1 cellular context compared by ENCODE assay signal in the genomic region with DNA sequence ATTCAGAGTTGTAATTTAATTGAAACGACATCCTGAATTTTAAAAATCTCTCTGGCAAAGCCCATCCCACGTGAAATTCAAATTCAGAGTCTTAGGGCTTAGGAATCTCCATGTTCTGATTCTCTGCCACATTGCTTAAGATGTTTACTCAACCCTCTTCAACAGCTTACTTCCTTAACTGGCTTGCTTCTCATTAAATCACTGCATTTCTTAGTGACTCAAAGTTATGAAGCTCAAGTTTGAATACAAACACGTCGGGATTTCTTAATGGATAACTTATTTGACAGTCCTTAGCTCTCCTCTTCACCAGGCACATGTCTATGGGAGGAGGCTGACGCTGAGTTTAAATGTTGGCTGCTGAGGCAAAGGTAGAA.
TF ChIP-seq lines count a peak whose summit lies in the region.

No MANE protein-coding gene starts in this region.

TF ChIP-seq in WTC11, 78 proteins besides CTCF, POLR2A, EP300 and RAD21 (continued from another document):
- TF ChIP-seq, protein P1, sequence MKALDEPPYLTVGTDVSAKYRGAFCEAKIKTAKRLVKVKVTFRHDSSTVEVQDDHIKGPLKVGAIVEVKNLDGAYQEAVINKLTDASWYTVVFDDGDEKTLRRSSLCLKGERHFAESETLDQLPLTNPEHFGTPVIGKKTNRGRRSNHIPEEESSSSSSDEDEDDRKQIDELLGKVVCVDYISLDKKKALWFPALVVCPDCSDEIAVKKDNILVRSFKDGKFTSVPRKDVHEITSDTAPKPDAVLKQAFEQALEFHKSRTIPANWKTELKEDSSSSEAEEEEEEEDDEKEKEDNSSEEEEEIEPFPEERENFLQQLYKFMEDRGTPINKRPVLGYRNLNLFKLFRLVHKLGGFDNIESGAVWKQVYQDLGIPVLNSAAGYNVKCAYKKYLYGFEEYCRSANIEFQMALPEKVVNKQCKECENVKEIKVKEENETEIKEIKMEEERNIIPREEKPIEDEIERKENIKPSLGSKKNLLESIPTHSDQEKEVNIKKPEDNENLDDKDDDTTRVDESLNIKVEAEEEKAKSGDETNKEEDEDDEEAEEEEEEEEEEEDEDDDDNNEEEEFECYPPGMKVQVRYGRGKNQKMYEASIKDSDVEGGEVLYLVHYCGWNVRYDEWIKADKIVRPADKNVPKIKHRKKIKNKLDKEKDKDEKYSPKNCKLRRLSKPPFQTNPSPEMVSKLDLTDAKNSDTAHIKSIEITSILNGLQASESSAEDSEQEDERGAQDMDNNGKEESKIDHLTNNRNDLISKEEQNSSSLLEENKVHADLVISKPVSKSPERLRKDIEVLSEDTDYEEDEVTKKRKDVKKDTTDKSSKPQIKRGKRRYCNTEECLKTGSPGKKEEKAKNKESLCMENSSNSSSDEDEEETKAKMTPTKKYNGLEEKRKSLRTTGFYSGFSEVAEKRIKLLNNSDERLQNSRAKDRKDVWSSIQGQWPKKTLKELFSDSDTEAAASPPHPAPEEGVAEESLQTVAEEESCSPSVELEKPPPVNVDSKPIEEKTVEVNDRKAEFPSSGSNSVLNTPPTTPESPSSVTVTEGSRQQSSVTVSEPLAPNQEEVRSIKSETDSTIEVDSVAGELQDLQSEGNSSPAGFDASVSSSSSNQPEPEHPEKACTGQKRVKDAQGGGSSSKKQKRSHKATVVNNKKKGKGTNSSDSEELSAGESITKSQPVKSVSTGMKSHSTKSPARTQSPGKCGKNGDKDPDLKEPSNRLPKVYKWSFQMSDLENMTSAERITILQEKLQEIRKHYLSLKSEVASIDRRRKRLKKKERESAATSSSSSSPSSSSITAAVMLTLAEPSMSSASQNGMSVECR (CRISPR knock-in tag; IDR thresholded peaks at IDR 0.05; ENCODE audit: borderline replicate concordance): no peak
- no peak for TF ChIP-seq SMAD3 (CRISPR knock-in tag; IDR thresholded peaks at IDR 0.05; ENCODE audit: borderline replicate concordance)
- no peak for TF ChIP-seq ZBTB43 (CRISPR knock-in tag; IDR thresholded peaks at IDR 0.05)
- no peak for TF ChIP-seq ZNF219 (CRISPR knock-in tag; IDR thresholded peaks at IDR 0.05; ENCODE audit: borderline replicate concordance)
- TF ChIP-seq ZNF671 (CRISPR knock-in tag; IDR thresholded peaks at IDR 0.05): no peak
- TF ChIP-seq, protein P2, sequence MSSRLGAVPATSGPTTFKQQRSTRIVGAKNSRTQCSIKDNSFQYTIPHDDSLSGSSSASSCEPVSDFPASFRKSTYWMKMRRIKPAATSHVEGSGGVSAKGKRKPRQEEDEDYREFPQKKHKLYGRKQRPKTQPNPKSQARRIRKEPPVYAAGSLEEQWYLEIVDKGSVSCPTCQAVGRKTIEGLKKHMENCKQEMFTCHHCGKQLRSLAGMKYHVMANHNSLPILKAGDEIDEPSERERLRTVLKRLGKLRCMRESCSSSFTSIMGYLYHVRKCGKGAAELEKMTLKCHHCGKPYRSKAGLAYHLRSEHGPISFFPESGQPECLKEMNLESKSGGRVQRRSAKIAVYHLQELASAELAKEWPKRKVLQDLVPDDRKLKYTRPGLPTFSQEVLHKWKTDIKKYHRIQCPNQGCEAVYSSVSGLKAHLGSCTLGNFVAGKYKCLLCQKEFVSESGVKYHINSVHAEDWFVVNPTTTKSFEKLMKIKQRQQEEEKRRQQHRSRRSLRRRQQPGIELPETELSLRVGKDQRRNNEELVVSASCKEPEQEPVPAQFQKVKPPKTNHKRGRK (CRISPR knock-in tag; IDR thresholded peaks at IDR 0.05; ENCODE audit: borderline replicate concordance): no peak
- TF ChIP-seq RORB (CRISPR knock-in tag; IDR thresholded peaks at IDR 0.05): no peak
- TF ChIP-seq, protein P3, sequence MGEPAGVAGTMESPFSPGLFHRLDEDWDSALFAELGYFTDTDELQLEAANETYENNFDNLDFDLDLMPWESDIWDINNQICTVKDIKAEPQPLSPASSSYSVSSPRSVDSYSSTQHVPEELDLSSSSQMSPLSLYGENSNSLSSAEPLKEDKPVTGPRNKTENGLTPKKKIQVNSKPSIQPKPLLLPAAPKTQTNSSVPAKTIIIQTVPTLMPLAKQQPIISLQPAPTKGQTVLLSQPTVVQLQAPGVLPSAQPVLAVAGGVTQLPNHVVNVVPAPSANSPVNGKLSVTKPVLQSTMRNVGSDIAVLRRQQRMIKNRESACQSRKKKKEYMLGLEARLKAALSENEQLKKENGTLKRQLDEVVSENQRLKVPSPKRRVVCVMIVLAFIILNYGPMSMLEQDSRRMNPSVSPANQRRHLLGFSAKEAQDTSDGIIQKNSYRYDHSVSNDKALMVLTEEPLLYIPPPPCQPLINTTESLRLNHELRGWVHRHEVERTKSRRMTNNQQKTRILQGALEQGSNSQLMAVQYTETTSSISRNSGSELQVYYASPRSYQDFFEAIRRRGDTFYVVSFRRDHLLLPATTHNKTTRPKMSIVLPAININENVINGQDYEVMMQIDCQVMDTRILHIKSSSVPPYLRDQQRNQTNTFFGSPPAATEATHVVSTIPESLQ (CRISPR knock-in tag; IDR thresholded peaks at IDR 0.05): no peak
- TF ChIP-seq ZNF416 (CRISPR knock-in tag; IDR thresholded peaks at IDR 0.05): no peak
- no peak for TF ChIP-seq TCF7 (CRISPR knock-in tag; IDR thresholded peaks at IDR 0.05; ENCODE audit: low read depth)
- no peak for TF ChIP-seq ZNF138 (CRISPR knock-in tag; conservative IDR thresholded peaks at IDR 0.05)
- TF ChIP-seq PREB (CRISPR knock-in tag; IDR thresholded peaks at IDR 0.05; ENCODE audit: borderline replicate concordance): no peak
- TF ChIP-seq FOXP1 (CRISPR knock-in tag; IDR thresholded peaks at IDR 0.05; ENCODE audit: borderline replicate concordance): no peak
- TF ChIP-seq ZNF423 (CRISPR knock-in tag; IDR thresholded peaks at IDR 0.05): no peak
- TF ChIP-seq STAT6 (CRISPR knock-in tag; conservative IDR thresholded peaks at IDR 0.05; ENCODE audit: low read depth): no peak
- no peak for TF ChIP-seq CBFB (CRISPR knock-in tag; IDR thresholded peaks at IDR 0.05; ENCODE audit: low read depth)
